In genomic region chr5:89211836-89212235, GRCh38 we compare ENCODE assay signal across 17 cellular contexts.
DNase-seq lines count a peak whose midpoint lies in the region; ATAC-seq and TF ChIP-seq lines count a peak whose summit lies in the region.
"Had no signal": no experiment of that assay in that cellular context is flagged by ENCODE, and none has a peak within 500 bp of the region (broad histone marks: within the 10 kb centered on the region; RNA-seq: fewer than 3 reads in every experiment).

No MANE protein-coding gene starts in this region.

- TF ChIP-seq CTCF in AG09319 (IDR thresholded peaks at IDR 0.05; ENCODE audit: low read depth, low read length) = no peak
- TF ChIP-seq CTCF in PC-3 (conservative IDR thresholded peaks at IDR 0.05; ENCODE audit: low read depth, low read length) = no peak
- no peak for TF ChIP-seq CTCF in choroid plexus epithelial cell (conservative IDR thresholded peaks at IDR 0.05; ENCODE audit: low read depth, low read length)
- TF ChIP-seq CTCF in testis (IDR thresholded peaks at IDR 0.05) = no peak

- H3K79me2 ChIP-seq in PC-3 (ENCODE audit: low read length) = no peaks in the 10 kb centered on the region

- no peaks in the 10 kb centered on the region for H4K20me1 ChIP-seq in PC-3 (ENCODE audit: low read length)
- H4K20me1 ChIP-seq: BLaER1 had no signal

- BruUV-seq in PC-3 (replicated peaks; lab: Mats Ljungman, UMichigan) = no TSS peak

- POLR2A ChIA-PET in PC-3 (lab: Charles Lee; ENCODE audit: unreplicated experiment) = no interaction called here

- ATAC-seq in PC-3 = peak; percentile 57
- no peak for ATAC-seq in sciatic nerve
- ATAC-seq: lower lobe of right lung, upper lobe of right lung had no signal

- H3K4me3 ChIP-seq in PC-3 (ENCODE audit: low read length) (no peak overlapping the region), choroid plexus epithelial cell (ENCODE audit: low read depth, low read length) (no peak overlapping the region), testis (no peak overlapping the region)
- H3K4me3 ChIP-seq: BLaER1, lower lobe of right lung, upper lobe of right lung had no signal

- H3K27ac ChIP-seq in PC-3 (ENCODE audit: low read length) (peak overlapping the region; percentile 26), testis (no peak overlapping the region)
- H3K27ac ChIP-seq: BLaER1, lower lobe of right lung, upper lobe of right lung, VCaP had no signal

- 19 to 25% methylated on average over 2 of the region's 2 CpGs for WGBS in testis, 2 donors

- no peaks in the 10 kb centered on the region for H3K9me2 ChIP-seq in PC-3 (replicated peaks; ENCODE audit: low read length)

- peak; percentile 56 for DNase-seq in AG09319 (ENCODE audit: extremely low read depth, low read depth)
- DNase-seq in PC-3 = peak; percentile 76
- peak; percentile 87 for DNase-seq in choroid plexus epithelial cell (ENCODE audit: low read depth)
- DNase-seq in myocyte (ENCODE audit: low read depth) = peak; percentile 71
- DNase-seq in KBM-7 = no peak
- DNase-seq in sciatic nerve (ENCODE audit: low spot score) = no peak
- DNase-seq in testis = no peak
- no peak for DNase-seq in T1000 (lab: John Stamatoyannopoulos, UW)
- DNase-seq: H9, lower lobe of right lung, NCI-H1417, NCI-H510A treated with DMSO at 0.1 percent for 48 hours, nucleus accumbens, Right ventricle myocardium superior, upper lobe of right lung had no signal

- H3K27me3 ChIP-seq in PC-3 (ENCODE audit: low read length) (no peaks in the 10 kb centered on the region), testis (no peaks in the 10 kb centered on the region)
- H3K27me3 ChIP-seq: BLaER1, upper lobe of right lung had no signal

- no peak overlapping the region for H3K9ac ChIP-seq in PC-3 (ENCODE audit: low read length)
- H3K9ac ChIP-seq: BLaER1 had no signal

- CTCF ChIA-PET in PC-3 (lab: Charles Lee) = no interaction called here

- intact Hi-C loops in PC-3 (cut with micrococcal nuclease) = no loop called here
- intact Hi-C loops in sciatic nerve (cut with DNase I) = no loop called here
- intact Hi-C loops in testis (cut with DNase I; ENCODE audit: low total_unique reads) = no loop called here

- no peak for TF ChIP-seq POLR2A in testis (IDR thresholded peaks at IDR 0.05)

- H3K9me3 ChIP-seq in PC-3 (ENCODE audit: low read length) (no peaks in the 10 kb centered on the region), testis (no peaks in the 10 kb centered on the region)
- H3K9me3 ChIP-seq: BLaER1, lower lobe of right lung, upper lobe of right lung had no signal

- H3K4me1 ChIP-seq in PC-3 (ENCODE audit: insufficient read depth, low read length) (peaks cover 13% of the 10 kb centered on the region), testis (peaks cover 9% of the 10 kb centered on the region)
- H3K4me1 ChIP-seq: BLaER1, lower lobe of right lung, upper lobe of right lung had no signal

- peak overlapping the region; percentile 45; the same call in 1 of the 2 replicates for H2AFZ ChIP-seq in PC-3 (ENCODE audit: low read length)

- in situ Hi-C loops in KBM-7 (cut with MboI; ENCODE audit: low pct_unique_long_range_greater_than_20kb, low sequenced_read_pairs) = no loop called here

- H3F3A ChIP-seq in PC-3 (ENCODE audit: low read length, unreplicated experiment) = no peaks in the 10 kb centered on the region

- peak overlapping the region; percentile 42 for H3K4me2 ChIP-seq in PC-3 (ENCODE audit: low read length)
- H3K4me2 ChIP-seq: BLaER1 had no signal

- no peaks in the 10 kb centered on the region for H3K36me3 ChIP-seq in PC-3 (ENCODE audit: low read depth, low read length)
- H3K36me3 ChIP-seq in testis (ENCODE audit: low read depth, missing control alignments) = no peaks in the 10 kb centered on the region
- H3K36me3 ChIP-seq: BLaER1, lower lobe of right lung, upper lobe of right lung had no signal

Comparison
In these comparisons a context has a peak if more than half of its experiments do, and no peak if none do; other contexts are left out.
1. DNase-seq: peak in AG09319 (single experiment), PC-3 (single experiment), choroid plexus epithelial cell (single experiment) and myocyte (single experiment); none in KBM-7 (single experiment), sciatic nerve (single experiment), testis (single experiment) and T1000 (single experiment).